ENCODE assay signal across 18 cellular contexts in the genomic region with DNA sequence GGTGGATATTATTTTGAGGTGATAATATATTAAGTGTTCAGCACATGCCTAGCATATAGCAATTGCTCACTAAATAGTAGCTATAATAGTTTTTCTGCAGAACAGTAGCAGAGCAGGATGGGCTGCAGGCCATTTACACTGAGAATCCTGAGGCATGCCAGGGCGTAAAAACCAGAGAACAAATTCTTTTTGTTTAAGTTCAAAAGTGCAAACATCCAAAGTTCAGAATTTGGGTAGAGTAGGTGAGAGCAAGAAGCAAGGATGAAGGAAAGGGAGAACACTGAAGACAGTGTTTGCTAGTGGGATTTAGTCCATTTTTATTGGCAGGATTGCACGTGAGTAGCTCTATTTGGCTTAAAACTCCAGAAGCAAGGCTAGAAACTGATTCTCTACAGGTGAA.
DNase-seq lines count a peak whose midpoint lies in the region; ATAC-seq, FAIRE-seq and TF ChIP-seq lines count a peak whose summit lies in the region.
"Had no signal": no experiment of that assay in that cellular context is flagged by ENCODE, and none has a peak within 500 bp of the region (broad histone marks: within the 10 kb centered on the region; RNA-seq: fewer than 3 reads in every experiment).

No MANE protein-coding gene starts in this region.

- TF ChIP-seq RAD21 in H1 (IDR thresholded peaks at IDR 0.05 in 1 of 2, conservative IDR thresholded peaks at IDR 0.05 in 1 of 2; ENCODE audit: low read depth in 2 of 2, low read length in 2 of 2), result no peak
- TF ChIP-seq RAD21 in liver (IDR thresholded peaks at IDR 0.05), result no peak

- intact Hi-C loops in mucosa of descending colon (cut with DNase I, micrococcal nuclease), result no loop called here

- TF ChIP-seq POLR2A in H1 (IDR thresholded peaks at IDR 0.05; ENCODE audit: control extremely low read depth in 1 of 2, low read depth in 2 of 2, low read length in 2 of 2), result no peak

- no peaks in the 10 kb centered on the region for H3F3A ChIP-seq in neural progenitor cell (ENCODE audit: low read depth)

- H3K4me1 ChIP-seq in H1 (replicated peaks in 1 of 4; ENCODE audit: control insufficient read depth in 3 of 4, insufficient read depth in 4 of 4, low read length in 3 of 4), result no peaks in the 10 kb centered on the region
- H3K4me1 ChIP-seq in liver (ENCODE audit: control insufficient read depth in 4 of 4, insufficient read depth in 4 of 4, low read length in 3 of 4), result peaks cover 0 to 1% (median 0%) of the 10 kb centered on the region in 4 donors
- no peaks in the 10 kb centered on the region for H3K4me1 ChIP-seq in neural progenitor cell
- no peaks in the 10 kb centered on the region for H3K4me1 ChIP-seq in mucosa of descending colon (ENCODE audit: low read depth)

- H3K4me3 ChIP-seq in H1 (ENCODE audit: extremely low read depth in 1 of 4, insufficient read depth in 2 of 4, low read depth in 3 of 4, low read length in 4 of 4), result no peak overlapping the region
- no peak overlapping the region for H3K4me3 ChIP-seq in liver (ENCODE audit: low read depth in 1 of 3, low read length in 3 of 3)
- H3K4me3 ChIP-seq in neural progenitor cell, result no peak overlapping the region
- H3K4me3 ChIP-seq in mucosa of descending colon, result no peak overlapping the region
- H3K4me3 ChIP-seq: GM23338, HAP-1 had no signal

- H3K9me3 ChIP-seq in H1 (ENCODE audit: insufficient read depth in 2 of 2, low read depth in 1 of 2, low read length in 1 of 2) (no peaks in the 10 kb centered on the region), liver (ENCODE audit: control insufficient read depth in 4 of 4, low read length in 3 of 4) (no peaks in the 10 kb centered on the region), neural progenitor cell (ENCODE audit: low read depth) (no peaks in the 10 kb centered on the region), mucosa of descending colon (no peaks in the 10 kb centered on the region), T-helper 17 cell (ENCODE audit: control insufficient read depth, low read length, poor library complexity, severe bottlenecking) (no peaks in the 10 kb centered on the region)
- H3K9me3 ChIP-seq: HAP-1 had no signal

- no peaks in the 10 kb centered on the region for H3K27me3 ChIP-seq in H1 (replicated peaks in 1 of 4; ENCODE audit: control insufficient read depth in 3 of 4, extremely low read depth in 1 of 4, insufficient read depth in 3 of 4, low read length in 3 of 4)
- H3K27me3 ChIP-seq in liver (ENCODE audit: control insufficient read depth in 4 of 4, insufficient read depth in 4 of 4, low read length in 3 of 4), result no peaks in the 10 kb centered on the region
- H3K27me3 ChIP-seq in neural progenitor cell, result no peaks in the 10 kb centered on the region

- H2AK5ac ChIP-seq in H1 (ENCODE audit: low read depth, low read length), result no peak overlapping the region

- no peak for DNase-seq in H1 (ENCODE audit: low read depth in 1 of 2, low spot score in 2 of 2)
- DNase-seq in neural progenitor cell (ENCODE audit: low spot score), result no peak
- no peak for DNase-seq in mucosa of descending colon
- no peak for DNase-seq in NCI-H1436 (lab: John Stamatoyannopoulos, UW)
- DNase-seq in T-helper 17 cell, result no peak
- DNase-seq: C1 segment of cervical spinal cord; Calu3; CD4-positive, alpha-beta memory T cell; COR-L47; DMS53; DMS79 treated with DMSO at 0.1 percent for 48 hours; GF-D8 had no signal

- no peaks in the 10 kb centered on the region for H3K79me1 ChIP-seq in H1 (ENCODE audit: low read depth, low read length)

- H3K4me2 ChIP-seq in H1 (ENCODE audit: insufficient read depth in 1 of 2, low read depth in 2 of 2, low read length in 2 of 2) (no peak overlapping the region), neural progenitor cell (no peak overlapping the region)
- H3K4me2 ChIP-seq: GM23338 had no signal

- H2BK20ac ChIP-seq in H1 (ENCODE audit: low read length), result no peak overlapping the region

- no peaks in the 10 kb centered on the region for H3K4me1 Mint-ChIP-seq in neural progenitor cell
- H3K4me1 Mint-ChIP-seq in T-helper 17 cell, result no peaks in the 10 kb centered on the region
- H3K4me1 Mint-ChIP-seq: CD4-positive, alpha-beta memory T cell; GM23338 had no signal

- TF ChIP-seq CTCF in H1 (IDR thresholded peaks at IDR 0.05; ENCODE audit: control extremely low read depth in 1 of 3, insufficient read depth in 1 of 3, low read depth in 1 of 3, low read length in 3 of 3) (no peak), liver (IDR thresholded peaks at IDR 0.05; ENCODE audit: low read depth, low read length, missing input control) (no peak), neural progenitor cell (IDR thresholded peaks at IDR 0.05) (no peak), mucosa of descending colon (IDR thresholded peaks at IDR 0.05) (no peak)

- H3K27me3 Mint-ChIP-seq in neural progenitor cell (ENCODE audit: insufficient read depth, low read depth), result no peaks in the 10 kb centered on the region
- H3K27me3 Mint-ChIP-seq in T-helper 17 cell, result peaks cover 20% of the 10 kb centered on the region

- no peak overlapping the region for H3K4ac ChIP-seq in H1 (replicated peaks; ENCODE audit: insufficient read length, low read depth, low read length)

- H4K91ac ChIP-seq in H1 (replicated peaks; ENCODE audit: insufficient read length, low read length), result no peak overlapping the region

- H2BK120ac ChIP-seq in H1 (replicated peaks; ENCODE audit: low read depth, low read length), result no peak overlapping the region

- TF ChIP-seq EP300 in H1 (IDR thresholded peaks at IDR 0.05; ENCODE audit: borderline replicate concordance in 1 of 2, low read depth in 2 of 2, low read length in 2 of 2), result no peak

- H3K79me2 ChIP-seq in H1 (ENCODE audit: control insufficient read depth in 1 of 2, insufficient read depth in 2 of 2, low read length in 2 of 2) (no peaks in the 10 kb centered on the region), neural progenitor cell (ENCODE audit: low read depth) (no peaks in the 10 kb centered on the region)

- CTCF ChIA-PET in H1 (lab: Charles Lee; ENCODE audit: partially characterized antibody), result interaction anchor here (0.6 to 1.5 kb wide), 3 partner anchors 9 to 174 kb away, joined by 3 to 5 read pairs (median 4); no protein-coding TSS in a partner anchor

- no peak overlapping the region for H3K18ac ChIP-seq in H1 (ENCODE audit: extremely low read depth, low read length)

- no peak for ATAC-seq in mucosa of descending colon
- ATAC-seq in T-helper 17 cell, result no peak
- ATAC-seq: GM23338 had no signal

- H3K27ac Mint-ChIP-seq in neural progenitor cell (no peak overlapping the region), T-helper 17 cell (no peak overlapping the region)
- H3K27ac Mint-ChIP-seq: CD4-positive, alpha-beta memory T cell; GM23338 had no signal

- no peak overlapping the region for H3K14ac ChIP-seq in H1 (ENCODE audit: insufficient read length)

- H2BK5ac ChIP-seq in H1 (ENCODE audit: low read depth, low read length), result no peak overlapping the region

- no peaks in the 10 kb centered on the region for H3K36me3 ChIP-seq in H1 (ENCODE audit: control insufficient read depth in 2 of 4, insufficient read depth in 4 of 4, low read length in 3 of 4)
- H3K36me3 ChIP-seq in liver (ENCODE audit: control insufficient read depth in 4 of 4, insufficient read depth in 3 of 4, low read depth in 1 of 4, low read length in 3 of 4), result no peaks in the 10 kb centered on the region
- H3K36me3 ChIP-seq in neural progenitor cell, result no peaks in the 10 kb centered on the region
- H3K36me3 ChIP-seq in mucosa of descending colon (ENCODE audit: low read depth), result no peaks in the 10 kb centered on the region
- H3K36me3 ChIP-seq: HAP-1 had no signal

- POLR2A ChIA-PET in H1 (lab: Charles Lee; ENCODE audit: partially characterized antibody), result no interaction called here

- H3K23me2 ChIP-seq in H1 (ENCODE audit: low read depth, low read length), result no peaks in the 10 kb centered on the region

- H3K9me3 Mint-ChIP-seq in neural progenitor cell, result no peaks in the 10 kb centered on the region
- H3K9me3 Mint-ChIP-seq: CD4-positive, alpha-beta memory T cell; GM23338 had no signal

- no peak overlapping the region for H2BK15ac ChIP-seq in H1 (ENCODE audit: low read length)

- H3K9ac ChIP-seq in H1 (replicated peaks in 1 of 4; ENCODE audit: extremely low read depth in 1 of 4, low read depth in 3 of 4, low read length in 3 of 4) (no peak overlapping the region), liver (ENCODE audit: low read depth in 1 of 2, low read length in 2 of 2) (no peak overlapping the region), neural progenitor cell (no peak overlapping the region)

- H3K4me3 Mint-ChIP-seq in neural progenitor cell, result no peak overlapping the region
- H3K4me3 Mint-ChIP-seq in T-helper 17 cell, result no peak overlapping the region
- H3K4me3 Mint-ChIP-seq: CD4-positive, alpha-beta memory T cell; GM23338 had no signal

- H3K27ac ChIP-seq in H1 (ENCODE audit: low read depth, low read length) (no peak overlapping the region), liver (ENCODE audit: low read depth in 1 of 2, low read length in 2 of 2) (no peak overlapping the region), neural progenitor cell (no peak overlapping the region)

- H3K56ac ChIP-seq in H1 (replicated peaks; ENCODE audit: insufficient read length, low read depth, low read length), result no peak overlapping the region

- H3K36me3 Mint-ChIP-seq in neural progenitor cell (no peaks in the 10 kb centered on the region), T-helper 17 cell (ENCODE audit: low read depth) (no peaks in the 10 kb centered on the region)
- H3K36me3 Mint-ChIP-seq: CD4-positive, alpha-beta memory T cell had no signal

- H2AFZ ChIP-seq in H1 (ENCODE audit: low read length) (peak overlapping the region; percentile 59; the same call in 1 of the 2 replicates), neural progenitor cell (replicated peaks) (peak overlapping the region; percentile 45)
- H2AFZ ChIP-seq: GM23338 had no signal

- no peak overlapping the region for H2BK12ac ChIP-seq in H1 (ENCODE audit: low read depth, low read length)

- no peak overlapping the region for H4K8ac ChIP-seq in H1 (ENCODE audit: extremely low read depth, insufficient read depth, low read length)

- no peak overlapping the region for H3K23ac ChIP-seq in H1 (ENCODE audit: insufficient read length)

- no peak for FAIRE-seq in H1 (lab: Jason Lieb, UNC)
- FAIRE-seq: GM12891, GM18507, H54 had no signal

- no peak overlapping the region for H4K5ac ChIP-seq in H1 (ENCODE audit: insufficient read length, low read depth, low read length)

- 81% methylated on average over 2 of the region's 2 CpGs; no CpG with 5 or more reads in 1 of the 2 experiments for WGBS in H1 (ENCODE audit: extremely low coverage in 1 of 2, insufficient coverage in 1 of 2, insufficient read length in 1 of 2, insufficient replicate concordance in 2 of 2, low coverage in 1 of 2, low lambda C conversion rate in 2 of 2, missing lambda C conversion rate in 1 of 2), 2 experiments
- 63% methylated on average over 2 of the region's 2 CpGs for WGBS in liver

- no peaks in the 10 kb centered on the region for H4K20me1 ChIP-seq in H1 (replicated peaks in 1 of 2; ENCODE audit: control insufficient read depth in 1 of 2, insufficient read depth in 2 of 2, low read length in 2 of 2)
- H4K20me1 ChIP-seq in neural progenitor cell (ENCODE audit: low read depth), result no peaks in the 10 kb centered on the region

TF ChIP-seq in H1, 55 proteins besides CTCF, POLR2A, EP300 and RAD21:
- TF ChIP-seq CREB1 (IDR thresholded peaks at IDR 0.05), result no peak

TF ChIP-seq in liver, 16 proteins besides CTCF, POLR2A, EP300 and RAD21:
- no peak for TF ChIP-seq EGR1 (IDR thresholded peaks at IDR 0.05; ENCODE audit: low read depth in 2 of 2)
- TF ChIP-seq HNF4A (conservative IDR thresholded peaks at IDR 0.05), result peak; percentile 20 to 70
TF ChIP-seq in liver: peak in this region for 1.
